8 cellular contexts compared by ENCODE assay signal in the genomic region with DNA sequence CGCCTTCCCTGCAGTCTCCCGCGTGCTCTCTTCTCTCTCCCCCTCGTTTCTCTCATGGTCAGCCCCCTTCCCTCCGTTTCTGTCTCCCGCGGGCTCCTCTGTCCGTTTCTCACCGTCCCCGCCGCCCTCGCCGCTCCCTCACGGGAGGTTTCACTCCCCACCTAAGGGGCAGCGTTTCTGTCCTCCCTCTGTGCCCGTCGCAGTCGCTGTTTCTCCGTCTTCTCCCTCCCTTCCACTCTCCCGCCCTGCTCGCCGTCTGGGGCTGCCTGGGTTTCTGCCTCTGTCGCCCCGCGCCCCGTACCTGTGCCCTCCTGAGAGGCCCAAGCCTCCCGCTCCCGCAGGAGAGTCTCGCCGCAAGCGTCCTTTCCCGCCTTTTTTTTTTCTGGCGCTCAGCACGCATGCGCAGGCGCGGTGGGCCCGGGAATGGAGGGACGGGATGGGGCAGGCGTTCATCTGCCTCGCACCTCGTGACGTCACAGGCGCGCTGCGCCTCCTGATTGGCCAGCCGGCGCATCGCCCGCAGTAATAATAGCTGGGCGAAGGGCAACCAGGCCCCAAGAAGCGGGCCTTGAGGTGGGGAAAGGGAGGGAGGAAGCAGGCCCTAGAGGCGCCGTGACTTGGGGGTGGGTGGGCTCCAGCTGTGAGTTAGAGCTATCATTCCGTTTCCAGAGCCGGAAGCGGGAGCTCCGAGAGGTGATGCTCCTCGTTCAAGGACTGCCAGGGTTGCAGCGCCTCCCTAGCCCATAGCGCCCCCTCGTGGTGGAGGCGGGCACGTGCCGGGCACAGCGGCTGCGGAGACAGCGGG. TPM values are rescaled to one million over a fixed set of nuclear protein-coding genes. Genes with fewer than 3 reads are reported as not detected.
DNase-seq lines count a peak whose midpoint lies in the region; ATAC-seq and TF ChIP-seq lines count a peak whose summit lies in the region.

No MANE protein-coding gene starts in this region.

- 16 to 18% methylated on average over 68 of the region's 68 CpGs for WGBS in heart right ventricle, 2 donors
- WGBS in prostate gland: 17% methylated on average over 68 of the region's 68 CpGs

- H3K9me3 Mint-ChIP-seq in activated naive CD8-positive, alpha-beta T cell treated with anti-CD3 and anti-CD28 coated beads, Interleukin-2, amount 50 U/mL, for 24 hours: no peaks in the 10 kb centered on the region

- H3K27ac Mint-ChIP-seq in activated naive CD8-positive, alpha-beta T cell treated with anti-CD3 and anti-CD28 coated beads, Interleukin-2, amount 50 U/mL, for 24 hours: peak overlapping the region; percentile 77

- no peaks in the 10 kb centered on the region for H3K36me3 Mint-ChIP-seq in activated naive CD8-positive, alpha-beta T cell treated with anti-CD3 and anti-CD28 coated beads, Interleukin-2, amount 50 U/mL, for 24 hours (ENCODE audit: low read depth)

- intact Hi-C loops in heart right ventricle (cut with DNase I): loop anchor here (1.0 to 10.0 kb wide), 8 partner anchors 35 to 363 kb away; partner anchors contain the start of gene TNNT1 (in 1 of the 10)
- intact Hi-C loops in prostate gland (cut with DNase I): loop anchor here (2.0 to 10.0 kb wide), 3 partner anchors 37 to 363 kb away; partner anchors contain the start of genes BRSK1 and HSPBP1

- H3K4me1 Mint-ChIP-seq in activated naive CD8-positive, alpha-beta T cell treated with anti-CD3 and anti-CD28 coated beads, Interleukin-2, amount 50 U/mL, for 24 hours: peaks cover 18% of the 10 kb centered on the region

- H3K4me1 ChIP-seq in heart right ventricle (peaks cover 0 to 14% (median 3%) of the 10 kb centered on the region in 9 donors), prostate gland (replicated peaks) (no peaks in the 10 kb centered on the region)

- peak overlapping the region in 9 of 10 donors; percentile 14 to 62 (median 53) for H3K4me3 ChIP-seq in heart right ventricle
- peak overlapping the region; percentile 15 to 30 for H3K4me3 ChIP-seq in prostate gland

- ATAC-seq in HG02678 (IDR thresholded peaks at IDR 0.05; ENCODE audit: unreplicated experiment): peak; percentile 91
- ATAC-seq in activated naive CD8-positive, alpha-beta T cell treated with anti-CD3 and anti-CD28 coated beads, Interleukin-2, amount 50 U/mL, for 24 hours: peak; percentile 88
- peak; percentile 96 to 99 (median 98) for ATAC-seq in heart right ventricle

- peak overlapping the region; percentile 67 for H3K4me3 Mint-ChIP-seq in activated naive CD8-positive, alpha-beta T cell treated with anti-CD3 and anti-CD28 coated beads, Interleukin-2, amount 50 U/mL, for 24 hours

- peaks cover 8% of the 10 kb centered on the region for H3K27me3 Mint-ChIP-seq in activated naive CD8-positive, alpha-beta T cell treated with anti-CD3 and anti-CD28 coated beads, Interleukin-2, amount 50 U/mL, for 24 hours

- H3K9me3 ChIP-seq in heart right ventricle (no peaks in the 10 kb centered on the region), prostate gland (no peaks in the 10 kb centered on the region)

- peak; percentile 98 for TF ChIP-seq CTCF in GM12872 (IDR thresholded peaks at IDR 0.05; ENCODE audit: insufficient read depth, low read depth, low read length)
- TF ChIP-seq CTCF in heart right ventricle (IDR thresholded peaks at IDR 0.05): peak; percentile 98 to 100 (median 99)
- TF ChIP-seq CTCF in prostate gland (IDR thresholded peaks at IDR 0.05): peak; percentile 95 to 99 (median 98)

- DNase-seq in NCI-H1105 treated with DMSO at 0.1 percent for 48 hours (lab: John Stamatoyannopoulos, UW) (peak; percentile 73), SW480 (ENCODE audit: low spot score) (peak; percentile 76), heart right ventricle (peak; percentile 92 to 96), prostate gland (ENCODE audit: low spot score) (peak; percentile 86), ureter (ENCODE audit: low spot score) (peak; percentile 93)
- DNase-seq in activated naive CD8-positive, alpha-beta T cell treated with anti-CD3 and anti-CD28 coated beads, Interleukin-2, amount 50 U/mL, for 24 hours: peak; percentile 96

- H3K27ac ChIP-seq in heart right ventricle (peak overlapping the region in 9 of 10 donors; percentile 42 to 86 (median 57)), prostate gland (no peak overlapping the region)

- peaks cover 0 to 36% (median 0%) of the 10 kb centered on the region in 9 donors for H3K36me3 ChIP-seq in heart right ventricle
- no peaks in the 10 kb centered on the region for H3K36me3 ChIP-seq in prostate gland

- peak; percentile 19 for TF ChIP-seq POLR2A in prostate gland (IDR thresholded peaks at IDR 0.05)

- H3K27me3 ChIP-seq in heart right ventricle: no peaks in the 10 kb centered on the region
- H3K27me3 ChIP-seq in prostate gland (replicated peaks; ENCODE audit: insufficient read depth): no peaks in the 10 kb centered on the region

RNA-seq across cellular contexts. Expression of gene SSC5D, which starts 15.4 kb away (rescaled TPM):
- total RNA-seq in heart right ventricle: 1 to 10 TPM; 2.0 to 6.5 (median 4.0) TPM
- polyA plus RNA-seq in heart right ventricle: 1 to 10 TPM in 1 of 2 donors, under 1 TPM in 1; 0.72 to 2.8 TPM
- 1 to 10 TPM; 5.6 to 8.6 TPM for total RNA-seq in prostate gland
- 15.2 TPM for total RNA-seq in ureter

RNA-seq across cellular contexts. Expression of gene NAT14, which starts 18.7 kb away (rescaled TPM):
- total RNA-seq in heart right ventricle: 1 to 10 TPM; 5.8 to 9.9 (median 6.8) TPM
- polyA plus RNA-seq in heart right ventricle: 10 to 100 TPM in 1 of 2 donors, 1 to 10 TPM in 1; 9.0 to 16.4 TPM
- 10 to 100 TPM; 10.8 to 19.8 TPM for total RNA-seq in prostate gland
- 14.2 TPM for total RNA-seq in ureter

RNA-seq across cellular contexts. Expression of gene ZNF628, which starts 27.2 kb away (rescaled TPM):
- total RNA-seq in heart right ventricle: 1 to 10 TPM; 2.5 to 7.8 (median 4.3) TPM
- 1 to 10 TPM; 4.9 to 7.5 TPM for polyA plus RNA-seq in heart right ventricle
- total RNA-seq in prostate gland: 10 to 100 TPM; 10.9 to 66.4 TPM
- total RNA-seq in ureter: 7.4 TPM

RNA-seq across cellular contexts. Expression of gene SBK2, which starts 33.3 kb away (rescaled TPM):
- 10 to 100 TPM in 1 of 10 donors, 1 to 10 TPM in 9; 1.1 to 14.1 (median 2.0) TPM for total RNA-seq in heart right ventricle
- polyA plus RNA-seq in heart right ventricle: 1 to 10 TPM in 1 of 2 donors, under 1 TPM in 1; 0.39 to 9.4 TPM
- total RNA-seq in prostate gland: not detected
- not detected for total RNA-seq in ureter

RNA-seq across cellular contexts. Expression of gene C19orf85, which starts 39.1 kb away (rescaled TPM):
- total RNA-seq in heart right ventricle (not detected), prostate gland (not detected), ureter (not detected)
- not detected for polyA plus RNA-seq in heart right ventricle

Comparison
In these comparisons a context has a peak if more than half of its experiments do, and no peak if none do; other contexts are left out.
1. H3K27ac ChIP-seq: peak in heart right ventricle (9 of 10); none in prostate gland (0 of 2).
2. Peak in every context shown above with its lines, with median percentiles within 50 percentile points of each other: CTCF ChIP-seq, ATAC-seq and DNase-seq.